In the genomic region with DNA sequence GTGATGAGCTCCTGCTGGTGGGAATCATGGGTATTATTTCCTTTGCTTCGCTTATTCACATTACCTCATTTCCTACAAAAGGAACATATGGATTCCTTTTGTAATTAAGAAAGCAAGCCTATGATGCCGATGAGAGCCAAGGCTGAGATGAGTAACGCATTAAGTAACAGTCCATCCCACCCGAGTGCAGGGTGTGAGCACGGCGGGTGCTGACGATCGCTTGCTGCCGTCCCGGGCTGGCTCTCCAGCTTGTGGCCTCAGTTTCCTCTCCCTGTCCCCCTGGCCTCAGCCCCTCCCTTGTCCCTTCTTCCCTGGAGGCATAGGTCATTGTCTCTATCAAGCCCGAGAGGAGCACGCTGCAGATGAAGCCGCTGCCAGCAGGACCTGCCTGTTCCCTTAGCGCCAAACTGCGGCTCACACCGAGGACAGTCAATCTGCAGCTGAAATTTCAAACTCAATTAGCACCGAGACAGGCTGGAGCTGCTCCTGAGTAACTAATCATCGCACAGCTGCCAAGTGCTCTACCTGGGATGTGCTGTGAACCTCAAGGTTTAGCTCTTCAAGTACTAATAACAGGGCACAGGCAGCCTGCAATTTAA, we compare ENCODE assay signal across 14 cellular contexts.
DNase-seq lines count a peak whose midpoint lies in the region; ATAC-seq and TF ChIP-seq lines count a peak whose summit lies in the region.
"Had no signal": no experiment of that assay in that cellular context is flagged by ENCODE, and none has a peak within 500 bp of the region (broad histone marks: within the 10 kb centered on the region; RNA-seq: fewer than 3 reads in every experiment).

No MANE protein-coding gene starts in this region.

- intact Hi-C loops in left ventricle myocardium inferior (cut with micrococcal nuclease) = no loop called here
- intact Hi-C loops in Right ventricle myocardium inferior (cut with DNase I) = no loop called here

- H3K27me3 ChIP-seq in left ventricle myocardium inferior (ENCODE audit: low read depth) (no peaks in the 10 kb centered on the region), upper lobe of left lung (no peaks in the 10 kb centered on the region)
- H3K27me3 ChIP-seq: pancreas, tibial artery had no signal

- DNase-seq in left ventricle myocardium inferior (no peak), Right ventricle myocardium inferior (ENCODE audit: missing footprints) (no peak), NCI-H69 (lab: John Stamatoyannopoulos, UW) (peak; percentile 79), fibroblast of peridontal ligament (ENCODE audit: extremely low read depth) (peak; percentile 27), upper lobe of left lung (no peak)
- DNase-seq: central memory CD4-positive, alpha-beta T cell; NCI-H146; pancreas; WERI-Rb-1 had no signal

- TF ChIP-seq EP300 in upper lobe of left lung (IDR thresholded peaks at IDR 0.05) = no peak

- no peak for ATAC-seq in Right ventricle myocardium inferior
- ATAC-seq in HG03097 (IDR thresholded peaks at IDR 0.05; ENCODE audit: low FRiP score, unreplicated experiment) = no peak
- no peak for ATAC-seq in GM21723 (IDR thresholded peaks at IDR 0.05; ENCODE audit: unreplicated experiment)
- ATAC-seq in HG03378 (IDR thresholded peaks at IDR 0.05; ENCODE audit: unreplicated experiment) = no peak
- no peak for ATAC-seq in upper lobe of left lung (ENCODE audit: low FRiP score in 2 of 2)
- ATAC-seq: pancreas had no signal

- H3K4me1 ChIP-seq in left ventricle myocardium inferior (peaks cover 4% of the 10 kb centered on the region), upper lobe of left lung (no peaks in the 10 kb centered on the region)
- H3K4me1 ChIP-seq: pancreas, tibial artery had no signal

- H3K4me3 ChIP-seq in left ventricle myocardium inferior = peak overlapping the region; percentile 6
- H3K4me3 ChIP-seq in upper lobe of left lung = no peak overlapping the region
- H3K4me3 ChIP-seq: pancreas, tibial artery had no signal

- H3K36me3 ChIP-seq in left ventricle myocardium inferior (peaks cover 9% of the 10 kb centered on the region), upper lobe of left lung (peaks cover 0 to 8% (median 6%) of the 10 kb centered on the region in 4 donors)
- H3K36me3 ChIP-seq: pancreas had no signal

- TF ChIP-seq CTCF in left ventricle myocardium inferior (IDR thresholded peaks at IDR 0.05; ENCODE audit: borderline replicate concordance) (no peak), upper lobe of left lung (IDR thresholded peaks at IDR 0.05) (no peak)

- no peak overlapping the region for H3K27ac ChIP-seq in left ventricle myocardium inferior (replicated peaks)
- H3K27ac ChIP-seq in upper lobe of left lung = no peak overlapping the region
- H3K27ac ChIP-seq: epithelial cell of prostate, pancreas, tibial artery, WERI-Rb-1 had no signal

- H3K9me3 ChIP-seq in left ventricle myocardium inferior (replicated peaks) (no peaks in the 10 kb centered on the region), upper lobe of left lung (no peaks in the 10 kb centered on the region)
- H3K9me3 ChIP-seq: pancreas, tibial artery had no signal

- WGBS in upper lobe of left lung, 2 donors = 52 to 66% methylated on average over 18 of the region's 18 CpGs

- TF ChIP-seq POLR2A in upper lobe of left lung (IDR thresholded peaks at IDR 0.05) = no peak

Comparison
In these comparisons a context has a peak if more than half of its experiments do, and no peak if none do; other contexts are left out.
1. DNase-seq: peak in NCI-H69 (single experiment) and fibroblast of peridontal ligament (single experiment); none in left ventricle myocardium inferior (single experiment), Right ventricle myocardium inferior (single experiment) and upper lobe of left lung (0 of 2).